ENCODE assay signal across 15 cellular contexts in genomic region chr3:60250210-60250609, GRCh38.
"Had no signal": no experiment of that assay in that cellular context is flagged by ENCODE, and none has a peak within 500 bp of the region (broad histone marks: within the 10 kb centered on the region; RNA-seq: fewer than 3 reads in every experiment).

No MANE protein-coding gene starts in this region.

- H3K4me3 Mint-ChIP-seq: activated CD4-positive, alpha-beta memory T cell treated with anti-CD3 and anti-CD28 coated beads, Interleukin-2, amount 10 ng/mL, durations not matched to agents 7 days and 5 days; activated naive CD4-positive, alpha-beta T cell treated with anti-CD3 and anti-CD28 coated beads for 36 hours; naive thymus-derived CD8-positive, alpha-beta T cell; stimulated activated memory B cell treated with anti-CD40 and anti-IgM and Interleukin-4, amounts not matched to agents 10 μg/mL and 1 μg/mL and 100 μg/mL, for 72 hours had no signal

- H3K9me3 Mint-ChIP-seq: activated CD4-positive, alpha-beta memory T cell treated with anti-CD3 and anti-CD28 coated beads, Interleukin-2, amount 10 ng/mL, durations not matched to agents 7 days and 5 days; activated naive CD4-positive, alpha-beta T cell treated with anti-CD3 and anti-CD28 coated beads for 36 hours; naive thymus-derived CD8-positive, alpha-beta T cell; stimulated activated memory B cell treated with anti-CD40 and anti-IgM and Interleukin-4, amounts not matched to agents 10 μg/mL and 1 μg/mL and 100 μg/mL, for 72 hours had no signal

- ATAC-seq: foreskin keratinocyte; left lung; naive thymus-derived CD8-positive, alpha-beta T cell; right cardiac atrium; stimulated activated memory B cell treated with anti-CD40 and anti-IgM and Interleukin-4, amounts not matched to agents 10 μg/mL and 1 μg/mL and 100 μg/mL, for 72 hours had no signal

- H3K27ac Mint-ChIP-seq: activated CD4-positive, alpha-beta memory T cell treated with anti-CD3 and anti-CD28 coated beads, Interleukin-2, amount 10 ng/mL, durations not matched to agents 7 days and 5 days; activated naive CD4-positive, alpha-beta T cell treated with anti-CD3 and anti-CD28 coated beads for 36 hours; stimulated activated memory B cell treated with anti-CD40 and anti-IgM and Interleukin-4, amounts not matched to agents 10 μg/mL and 1 μg/mL and 100 μg/mL, for 72 hours had no signal

- H3K27me3 Mint-ChIP-seq: activated CD4-positive, alpha-beta memory T cell treated with anti-CD3 and anti-CD28 coated beads, Interleukin-2, amount 10 ng/mL, durations not matched to agents 7 days and 5 days; naive thymus-derived CD8-positive, alpha-beta T cell; stimulated activated memory B cell treated with anti-CD40 and anti-IgM and Interleukin-4, amounts not matched to agents 10 μg/mL and 1 μg/mL and 100 μg/mL, for 72 hours had no signal

- H3K4me3 ChIP-seq: coronary artery, left lung, mucosa of descending colon, spleen, transverse colon had no signal

- DNase-seq: activated CD4-positive, alpha-beta memory T cell treated with anti-CD3 and anti-CD28 coated beads, Interleukin-2, amount 10 ng/mL, durations not matched to agents 7 days and 5 days; activated CD8-positive, alpha-beta memory T cell treated with anti-CD3 and anti-CD28 coated beads, Interleukin-2, amount 50 U/mL, for 4 hours; activated naive CD4-positive, alpha-beta T cell treated with anti-CD3 and anti-CD28 coated beads for 36 hours; effector CD4-positive, alpha-beta T cell; foreskin keratinocyte; head of caudate nucleus; left lung; mucosa of descending colon; naive thymus-derived CD8-positive, alpha-beta T cell; right cardiac atrium; spleen; stimulated activated CD4-positive, alpha-beta T cell treated with anti-CD3 and anti-CD28 coated beads, Interleukin-1b, Interleukin-23, amount 100 ng/mL, for 48 hours; transverse colon had no signal

- H3K4me1 Mint-ChIP-seq: activated CD4-positive, alpha-beta memory T cell treated with anti-CD3 and anti-CD28 coated beads, Interleukin-2, amount 10 ng/mL, durations not matched to agents 7 days and 5 days; stimulated activated memory B cell treated with anti-CD40 and anti-IgM and Interleukin-4, amounts not matched to agents 10 μg/mL and 1 μg/mL and 100 μg/mL, for 72 hours had no signal

- H3K36me3 Mint-ChIP-seq: stimulated activated memory B cell treated with anti-CD40 and anti-IgM and Interleukin-4, amounts not matched to agents 10 μg/mL and 1 μg/mL and 100 μg/mL, for 72 hours had no signal
